In the genomic region with DNA sequence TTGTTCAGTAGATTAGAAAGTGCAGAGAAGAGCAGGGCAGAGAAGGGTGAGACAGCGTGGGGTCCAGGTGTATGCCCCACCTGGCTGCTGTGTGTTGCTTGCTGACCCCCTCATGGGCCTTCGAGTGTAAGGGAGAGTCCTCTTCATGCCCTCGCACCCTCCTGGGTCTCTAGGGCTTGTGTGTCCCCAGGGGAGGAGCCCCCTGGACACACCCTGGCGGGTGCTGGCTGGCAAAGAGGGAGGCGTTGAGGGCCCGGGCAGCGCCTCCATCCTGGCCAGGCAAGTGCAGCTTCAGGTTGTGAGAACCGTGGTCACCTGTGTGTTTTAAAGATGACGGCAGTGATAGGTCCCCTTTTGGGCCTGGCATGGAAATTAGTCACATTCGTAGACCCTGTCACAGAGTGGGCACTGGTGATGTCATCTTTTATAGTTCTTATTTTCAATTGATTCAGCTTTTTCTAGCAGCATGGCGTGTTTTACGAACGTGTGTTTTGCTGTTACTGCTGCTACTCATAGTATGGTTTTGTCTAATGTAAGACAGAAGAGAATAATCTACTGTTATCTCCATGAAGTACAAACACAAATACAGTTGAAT, we compare ENCODE assay signal across 26 cellular contexts. TPM values are rescaled to one million over a fixed set of nuclear protein-coding genes. Genes with fewer than 3 reads are reported as not detected.
"Had no signal": no experiment of that assay in that cellular context is flagged by ENCODE, and none has a peak within 500 bp of the region (broad histone marks: within the 10 kb centered on the region; RNA-seq: fewer than 3 reads in every experiment).

No MANE protein-coding gene starts in this region.

- H3K27me3 ChIP-seq: breast epithelium, right lobe of liver, transverse colon had no signal

- H3K4me1 Mint-ChIP-seq: nephron had no signal

- H3K9me3 Mint-ChIP-seq: activated CD4-positive, alpha-beta T cell treated with anti-CD3 and anti-CD28 coated beads, Interleukin-2, amount 10 ng/mL, durations not matched to agents 24 days and 14 days; activated CD8-positive, alpha-beta T cell treated with anti-CD3 and anti-CD28 coated beads for 36 hours; activated naive CD8-positive, alpha-beta T cell treated with anti-CD3 and anti-CD28 coated beads for 36 hours; central memory CD8-positive, alpha-beta T cell had no signal

- ATAC-seq: right lobe of liver had no signal

- H3K27ac Mint-ChIP-seq: activated CD4-positive, alpha-beta T cell treated with anti-CD3 and anti-CD28 coated beads, Interleukin-2, amount 10 ng/mL, durations not matched to agents 24 days and 14 days; activated CD8-positive, alpha-beta T cell treated with anti-CD3 and anti-CD28 coated beads for 36 hours; activated naive CD8-positive, alpha-beta T cell treated with anti-CD3 and anti-CD28 coated beads for 36 hours; nephron had no signal

- H3K27me3 Mint-ChIP-seq: activated CD4-positive, alpha-beta T cell treated with anti-CD3 and anti-CD28 coated beads, Interleukin-2, amount 10 ng/mL, durations not matched to agents 24 days and 14 days; activated CD8-positive, alpha-beta memory T cell treated with anti-CD3 and anti-CD28 coated beads, Interleukin-2, amount 10 ng/mL, durations not matched to agents 7 days and 5 days; activated CD8-positive, alpha-beta T cell treated with anti-CD3 and anti-CD28 coated beads for 36 hours; activated naive CD8-positive, alpha-beta T cell treated with anti-CD3 and anti-CD28 coated beads for 36 hours; central memory CD8-positive, alpha-beta T cell had no signal

- H3K27ac ChIP-seq: breast epithelium, coronary artery, left ventricle myocardium inferior, right lobe of liver, skin epidermis, transverse colon had no signal

- DNase-seq: activated CD4-positive, alpha-beta T cell treated with anti-CD3 and anti-CD28 coated beads, Interleukin-2, amount 10 ng/mL, durations not matched to agents 24 days and 14 days; activated CD8-positive, alpha-beta memory T cell treated with anti-CD3 and anti-CD28 coated beads, Interleukin-2, amount 10 ng/mL, durations not matched to agents 7 days and 5 days; activated CD8-positive, alpha-beta T cell treated with anti-CD3 and anti-CD28 coated beads for 36 hours; activated naive CD4-positive, alpha-beta T cell treated with Interleukin-2 at 50 U/mL for 16 hours; activated naive CD8-positive, alpha-beta T cell treated with anti-CD3 and anti-CD28 coated beads for 36 hours; activated T-cell treated with anti-CD3 and anti-CD28 coated beads for 4 hours; erythroblast; foreskin fibroblast; hippocampal formation; kidney glomerular epithelial cell; left ventricle myocardium inferior; mammary epithelial cell; nucleus accumbens; stimulated activated CD4-positive, alpha-beta T cell treated with anti-CD3 and anti-CD28 coated beads, Interleukin-1b, Interleukin-23, amount 100 ng/mL, for 48 hours; transverse colon had no signal

- H3K4me3 Mint-ChIP-seq: activated CD4-positive, alpha-beta T cell treated with anti-CD3 and anti-CD28 coated beads, Interleukin-2, amount 10 ng/mL, durations not matched to agents 24 days and 14 days; activated CD8-positive, alpha-beta memory T cell treated with anti-CD3 and anti-CD28 coated beads, Interleukin-2, amount 10 ng/mL, durations not matched to agents 7 days and 5 days; activated CD8-positive, alpha-beta T cell treated with anti-CD3 and anti-CD28 coated beads for 36 hours; activated naive CD8-positive, alpha-beta T cell treated with anti-CD3 and anti-CD28 coated beads for 36 hours; central memory CD8-positive, alpha-beta T cell; nephron had no signal

- H3K9me3 ChIP-seq: breast epithelium, left ventricle myocardium inferior, right lobe of liver, transverse colon had no signal

RNA-seq across cellular contexts. Expression of a gene that starts 54.8 kb away (rescaled TPM):
- total RNA-seq: activated CD4-positive, alpha-beta T cell treated with anti-CD3 and anti-CD28 coated beads, Interleukin-2, amount 10 ng/mL, durations not matched to agents 24 days and 14 days; activated CD8-positive, alpha-beta memory T cell treated with anti-CD3 and anti-CD28 coated beads, Interleukin-2, amount 10 ng/mL, durations not matched to agents 7 days and 5 days; activated CD8-positive, alpha-beta T cell treated with anti-CD3 and anti-CD28 coated beads for 36 hours; activated naive CD8-positive, alpha-beta T cell treated with anti-CD3 and anti-CD28 coated beads for 36 hours; breast epithelium; fibroblast of lung; left ventricle myocardium inferior; mammary epithelial cell; mononuclear cell; myocyte; right lobe of liver; T-helper 2 cell treated with Interferon-gamma antibody and Interleukin-4, amounts not matched to agents 100 ng/mL and 5 ng/mL, for 36 hours; temporal lobe; transverse colon had no signal
